Comparison of ENCODE assay signal across 1 cellular context in genomic region chr15:84716036-84716732, GRCh38.
A peak's percentile ranks its signal among the peaks of the same experiment; 100 is the strongest.
TF ChIP-seq lines count a peak whose summit lies in the region.

TSS of gene SEC11A (minus strand) at chr15:84716139. CDS start at chr15:84716075, 64 bp downstream.

TF ChIP-seq in K562, 482 proteins besides CTCF, POLR2A, EP300 and RAD21 (continued from another document and continues in another):
- no peak for TF ChIP-seq ARID3A (IDR thresholded peaks at IDR 0.05; ENCODE audit: borderline replicate concordance, low read depth, low read length)
- peak; percentile 84 for TF ChIP-seq ARID4B (CRISPR knock-in tag; IDR thresholded peaks at IDR 0.05)
- TF ChIP-seq TARDBP (IDR thresholded peaks at IDR 0.05): no peak
- TF ChIP-seq ARID2 (IDR thresholded peaks at IDR 0.05): no peak
- TF ChIP-seq OTX1 (CRISPR knock-in tag; IDR thresholded peaks at IDR 0.05): no peak
- no peak for TF ChIP-seq DLX4 (CRISPR knock-in tag; IDR thresholded peaks at IDR 0.05)
- peak; percentile 86 for TF ChIP-seq KDM5B (IDR thresholded peaks at IDR 0.05; ENCODE audit: insufficient replicate concordance, low read depth, low read length)
- no peak for TF ChIP-seq CEBPB (tag; IDR thresholded peaks at IDR 0.05)
- TF ChIP-seq CBFA2T2 (conservative IDR thresholded peaks at IDR 0.05): no peak
- peak; percentile 76; the same call in 1 of the 2 replicates for TF ChIP-seq ATF7 (IDR thresholded peaks at IDR 0.05)
- no peak for TF ChIP-seq ATF2 (CRISPR knock-in tag; IDR thresholded peaks at IDR 0.05)
- TF ChIP-seq SAFB (IDR thresholded peaks at IDR 0.05; ENCODE audit: borderline replicate concordance, low read depth, low read length): no peak
- TF ChIP-seq HNRNPUL1 (IDR thresholded peaks at IDR 0.05; ENCODE audit: low read length): no peak
- TF ChIP-seq GABPB1 (CRISPR knock-in tag; IDR thresholded peaks at IDR 0.05): peak; percentile 99
- peak; percentile 75; the same call in 1 of the 2 replicates for TF ChIP-seq HLTF (IDR thresholded peaks at IDR 0.05)
- TF ChIP-seq ELF2 (CRISPR knock-in tag; IDR thresholded peaks at IDR 0.05): peak; percentile 37; the same call in 1 of the 2 replicates
- TF ChIP-seq IFI16 (CRISPR knock-in tag; IDR thresholded peaks at IDR 0.05): no peak
- TF ChIP-seq ZC3H11A (IDR thresholded peaks at IDR 0.05; ENCODE audit: low read depth, low read length): no peak
- no peak for TF ChIP-seq SNAPC5 (CRISPR knock-in tag; IDR thresholded peaks at IDR 0.05)
- no peak for TF ChIP-seq SAP30 (IDR thresholded peaks at IDR 0.05; ENCODE audit: borderline replicate concordance, insufficient read depth, low read depth, low read length, poor library complexity, severe bottlenecking)
- peak in 1 of 2 experiments; percentile 87; a peak in 2 of 3 replicates for TF ChIP-seq CBX3 (IDR thresholded peaks at IDR 0.05; ENCODE audit: borderline replicate concordance in 1 of 2, low read length in 2 of 2)
- peak; percentile 38 for TF ChIP-seq ZNF740 (CRISPR knock-in tag; IDR thresholded peaks at IDR 0.05)
- no peak for TF ChIP-seq ZNF740 (tag; IDR thresholded peaks at IDR 0.05)
- peak; percentile 85 for TF ChIP-seq HCFC1 (IDR thresholded peaks at IDR 0.05; ENCODE audit: low read depth, low read length)
- TF ChIP-seq NCOA2 (IDR thresholded peaks at IDR 0.05; ENCODE audit: partially characterized antibody in 2 of 2): no peak
- 0 out of 2 replicates have a peak, but pooled peaks have one; percentile 62 for TF ChIP-seq FOXO4 (CRISPR knock-in tag; IDR thresholded peaks at IDR 0.05)
- TF ChIP-seq FOXA3 (CRISPR knock-in tag; conservative IDR thresholded peaks at IDR 0.05 in 1 of 2, IDR thresholded peaks at IDR 0.05 in 1 of 2): 0 out of 4 replicates have a peak, but pooled peaks of 1 of the 2 experiments have one; percentile 25
- TF ChIP-seq ZNF707 (CRISPR knock-in tag; conservative IDR thresholded peaks at IDR 0.05): no peak
- TF ChIP-seq ILK (tag; IDR thresholded peaks at IDR 0.05; ENCODE audit: borderline replicate concordance, low read depth): no peak
- TF ChIP-seq IRF1 (CRISPR knock-in tag; IDR thresholded peaks at IDR 0.05; ENCODE audit: borderline replicate concordance): no peak
- TF ChIP-seq CBFA2T3 (IDR thresholded peaks at IDR 0.05): no peak; the same call in 1 of the 2 replicates
- TF ChIP-seq SP2 (IDR thresholded peaks at IDR 0.05; ENCODE audit: extremely low read depth, low read depth, low read length, poor library complexity, severe bottlenecking): peak; percentile 47
- TF ChIP-seq NFE2 (IDR thresholded peaks at IDR 0.05; ENCODE audit: low read depth): 0 out of 2 replicates have a peak, but pooled peaks have one; percentile 21
- TF ChIP-seq MGA (IDR thresholded peaks at IDR 0.05): peak; percentile 63
- TF ChIP-seq KLF1 (tag; IDR thresholded peaks at IDR 0.05): peak; percentile 69; the same call in 1 of the 2 replicates
- TF ChIP-seq ZBTB8A (IDR thresholded peaks at IDR 0.05; ENCODE audit: partially characterized antibody): no peak
